Comparison of ENCODE assay signal across 8 cellular contexts in the genomic region with DNA sequence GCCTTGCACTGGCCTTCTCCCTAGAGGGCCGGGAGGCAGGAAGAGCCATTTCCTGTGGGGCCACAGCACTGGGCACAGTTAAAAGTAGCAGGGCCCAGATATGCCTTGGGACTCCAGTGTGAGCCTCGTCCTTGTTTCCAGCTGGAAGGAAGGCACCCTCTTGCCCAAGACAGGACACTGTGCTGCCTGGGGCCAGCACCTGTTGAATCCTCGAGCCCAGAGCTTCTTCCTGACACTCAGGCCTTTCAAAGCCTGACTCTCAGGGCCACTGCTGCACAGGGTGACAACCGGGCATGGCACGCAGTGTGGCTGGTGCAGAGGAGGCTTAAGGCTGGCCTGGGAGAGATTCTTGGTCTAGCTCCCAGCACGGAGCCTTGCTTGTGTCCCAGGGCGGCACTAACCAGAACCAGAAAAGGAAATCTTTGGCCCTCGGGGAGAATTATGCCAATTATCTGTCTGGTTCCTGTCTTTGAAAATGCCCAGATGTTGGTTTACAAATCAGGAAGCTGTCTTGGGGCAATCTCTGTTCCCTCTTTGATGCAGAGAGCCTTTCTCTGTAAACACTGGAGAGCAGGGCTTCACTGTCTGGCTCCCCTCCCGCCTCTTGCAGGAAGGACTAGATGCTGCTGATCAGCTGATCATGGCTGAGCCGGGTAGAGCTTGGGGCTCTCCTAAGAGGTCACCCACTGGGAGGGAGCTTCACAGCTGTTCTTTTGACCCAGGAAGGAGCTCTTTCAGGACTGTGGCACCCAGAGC. TPM values are rescaled to one million over a fixed set of nuclear protein-coding genes. Genes with fewer than 3 reads are reported as not detected.
DNase-seq lines count a peak whose midpoint lies in the region; ATAC-seq and TF ChIP-seq lines count a peak whose summit lies in the region.

No MANE protein-coding gene starts in this region.

- H3K4me1 ChIP-seq in osteoblast (ENCODE audit: insufficient read depth, low read length), result peaks cover 20% of the 10 kb centered on the region

- TF ChIP-seq CTCF in CD14-positive monocyte (IDR thresholded peaks at IDR 0.05) (no peak), fibroblast of pulmonary artery (IDR thresholded peaks at IDR 0.05; ENCODE audit: low read length, missing control alignments) (no peak), osteoblast (IDR thresholded peaks at IDR 0.05; ENCODE audit: extremely low read depth, low read depth, low read length) (no peak)

- H3K9me3 ChIP-seq in osteoblast (ENCODE audit: low read depth, low read length), result no peaks in the 10 kb centered on the region

- ATAC-seq in GM18858 (IDR thresholded peaks at IDR 0.05; ENCODE audit: unreplicated experiment) (no peak), HG02798 (IDR thresholded peaks at IDR 0.05; ENCODE audit: poor library complexity, unreplicated experiment) (no peak)

- DNase-seq in CD14-positive monocyte (ENCODE audit: low spot score), result peak; percentile 77
- peak; percentile 54 for DNase-seq in RPMI8226
- peak; percentile 30 for DNase-seq in fibroblast of pulmonary artery (ENCODE audit: low read depth)
- peak; percentile 62 for DNase-seq in osteoblast (ENCODE audit: insufficient read length, low spot score, missing footprints)
- DNase-seq in NCI-H82 treated with DMSO at 0.1 percent for 48 hours (lab: John Stamatoyannopoulos, UW; ENCODE audit: unreplicated experiment), result no peak
- DNase-seq in NCI-H2029 treated with DMSO at 0.1 percent for 48 hours (lab: John Stamatoyannopoulos, UW), result no peak

- H3K79me2 ChIP-seq in osteoblast (ENCODE audit: insufficient read depth, low read length), result peaks cover 2% of the 10 kb centered on the region

- peaks cover 69% of the 10 kb centered on the region for H3K4me1 Mint-ChIP-seq in CD14-positive monocyte

- peaks cover 14 to 40% of the 10 kb centered on the region in 2 donors for H3K36me3 Mint-ChIP-seq in CD14-positive monocyte

- no peaks in the 10 kb centered on the region for H3K9me3 Mint-ChIP-seq in CD14-positive monocyte

- H3K4me2 ChIP-seq in osteoblast (ENCODE audit: insufficient read depth, low read length), result no peak overlapping the region

- H3K4me3 ChIP-seq in fibroblast of pulmonary artery (replicated peaks; ENCODE audit: low read depth, low read length) (no peak overlapping the region), osteoblast (ENCODE audit: insufficient read depth, low read length) (no peak overlapping the region)

- no peak overlapping the region for H2AFZ ChIP-seq in osteoblast (ENCODE audit: low read length)

- H3K4me3 Mint-ChIP-seq in CD14-positive monocyte, result peak overlapping the region; percentile 24 to 71

- peak overlapping the region; percentile 90 to 96 (median 93) for H3K27ac Mint-ChIP-seq in CD14-positive monocyte

- H3K36me3 ChIP-seq in osteoblast (ENCODE audit: insufficient read depth, low read length), result no peaks in the 10 kb centered on the region

- H3K27ac ChIP-seq in osteoblast (ENCODE audit: low read depth, low read length), result no peak overlapping the region

- intact Hi-C loops in CD14-positive monocyte (cut with micrococcal nuclease), result no loop called here

- peaks cover 0 to 2% (median 1%) of the 10 kb centered on the region in 3 donors for H3K27me3 Mint-ChIP-seq in CD14-positive monocyte (ENCODE audit: low read depth in 3 of 3)

- no peaks in the 10 kb centered on the region for H3K27me3 ChIP-seq in osteoblast (ENCODE audit: insufficient read depth, low read length)

- H4K20me1 ChIP-seq in osteoblast (ENCODE audit: insufficient read depth, low read length), result peaks cover 13% of the 10 kb centered on the region

RNA-seq across cellular contexts. Expression of a gene that starts 11.1 kb away (rescaled TPM):
- polyA plus RNA-seq in CD14-positive monocyte, result 1 to 10 TPM; 3.7 to 5.4 TPM
- 2.7 and 3.6 TPM in 2 replicates for total RNA-seq in osteoblast

RNA-seq across cellular contexts. Expression of a gene that starts 42.8 kb away (rescaled TPM):
- 1 to 10 TPM; 3.4 to 4.0 TPM for polyA plus RNA-seq in CD14-positive monocyte
- 12.7 TPM in 2 replicates for total RNA-seq in osteoblast

Comparison
In these comparisons a context has a peak if more than half of its experiments do, and no peak if none do; other contexts are left out.
1. DNase-seq: peak in CD14-positive monocyte (single experiment), RPMI8226 (single experiment), fibroblast of pulmonary artery (single experiment) and osteoblast (single experiment); none in NCI-H82 treated with DMSO at 0.1 percent for 48 hours (single experiment) and NCI-H2029 treated with DMSO at 0.1 percent for 48 hours (single experiment).